In genomic region chr2:168664715-168665114, GRCh38 we compare ENCODE assay signal across 3 cellular contexts.
A peak's percentile ranks its signal among the peaks of the same experiment; 100 is the strongest.
TF ChIP-seq lines count a peak whose summit lies in the region.
"Not testable (repeated sequence)": the region's sequence is repeated elsewhere in the genome, so short reads cannot be mapped to it uniquely, and the experiment has no call there.

No MANE protein-coding gene starts in this region.

TF ChIP-seq in HEK293, 187 proteins besides CTCF, POLR2A, EP300 and RAD21:
- 0 out of 2 replicates have a peak, but pooled peaks have one; percentile 19 for TF ChIP-seq ATF2 (tag by site-specific recombination; IDR thresholded peaks at IDR 0.05; ENCODE audit: low read depth)

TF ChIP-seq in K562, 482 proteins besides CTCF, POLR2A, EP300 and RAD21 (continues in another document):
- TF ChIP-seq ZNF134 (CRISPR knock-in tag; conservative IDR thresholded peaks at IDR 0.05): 0 out of 2 replicates have a peak, but pooled peaks have one; percentile 24
- 0 out of 2 replicates have a peak, but pooled peaks have one; percentile 47 for TF ChIP-seq ZNF551 (CRISPR knock-in tag; IDR thresholded peaks at IDR 0.05)
- TF ChIP-seq SMAD3 (CRISPR knock-in tag; conservative IDR thresholded peaks at IDR 0.05): peak; percentile 81; the same call in 1 of the 2 replicates
- TF ChIP-seq CUX1 (CRISPR knock-in tag; IDR thresholded peaks at IDR 0.05): 0 out of 2 replicates have a peak, but pooled peaks have one; percentile 55
- peak; percentile 83 for TF ChIP-seq MEF2D (tag; conservative IDR thresholded peaks at IDR 0.05; ENCODE audit: low read depth)
- peak; percentile 84; the same call in 1 of the 2 replicates for TF ChIP-seq CREB3 (tag; conservative IDR thresholded peaks at IDR 0.05; ENCODE audit: low read depth)
- TF ChIP-seq ZNF449 (CRISPR knock-in tag; IDR thresholded peaks at IDR 0.05): peak; percentile 71; the same call in 1 of the 2 replicates
- TF ChIP-seq ID3, ATF1 (CRISPR knock-in tag; IDR thresholded peaks at IDR 0.05): not testable (repeated sequence)
- peak; percentile 97 for TF ChIP-seq ID3 (tag; IDR thresholded peaks at IDR 0.05)
- peak; percentile 96 for TF ChIP-seq DMBX1 (CRISPR knock-in tag; IDR thresholded peaks at IDR 0.05; ENCODE audit: borderline replicate concordance)
- TF ChIP-seq KLF6 (CRISPR knock-in tag; IDR thresholded peaks at IDR 0.05; ENCODE audit: borderline replicate concordance): peak; percentile 86
- peak; percentile 71 for TF ChIP-seq PTRF (tag; IDR thresholded peaks at IDR 0.05)
- peak; percentile 39; the same call in 1 of the 2 replicates for TF ChIP-seq ATF1 (tag; IDR thresholded peaks at IDR 0.05)
- peak; percentile 91 for TF ChIP-seq HDAC8 (tag; IDR thresholded peaks at IDR 0.05)
- TF ChIP-seq DDX20 (tag; IDR thresholded peaks at IDR 0.05; ENCODE audit: low read depth): peak; percentile 77
- TF ChIP-seq ZNF175 (CRISPR knock-in tag; IDR thresholded peaks at IDR 0.05; ENCODE audit: low read depth): 0 out of 2 replicates have a peak, but pooled peaks have one; percentile 61
- 0 out of 2 replicates have a peak, but pooled peaks have one; percentile 60 for TF ChIP-seq ZNF668 (CRISPR knock-in tag; IDR thresholded peaks at IDR 0.05)
- TF ChIP-seq ZNF583 (CRISPR knock-in tag; IDR thresholded peaks at IDR 0.05): 0 out of 2 replicates have a peak, but pooled peaks have one; percentile 67
- TF ChIP-seq ZBTB9 (CRISPR knock-in tag; IDR thresholded peaks at IDR 0.05): 0 out of 2 replicates have a peak, but pooled peaks have one; percentile 54
- TF ChIP-seq KLF13 (tag; IDR thresholded peaks at IDR 0.05; ENCODE audit: borderline replicate concordance, low read depth): 0 out of 2 replicates have a peak, but pooled peaks have one; percentile 24

TF ChIP-seq in HepG2, 621 proteins besides CTCF, POLR2A, EP300 and RAD21:
- 0 out of 2 replicates have a peak, but pooled peaks have one; percentile 25 for TF ChIP-seq CREB1 (IDR thresholded peaks at IDR 0.05)
- not testable (repeated sequence) for TF ChIP-seq CREB1, ATF7 (CRISPR knock-in tag; IDR thresholded peaks at IDR 0.05)
- peak; percentile 53; the same call in 1 of the 2 replicates for TF ChIP-seq ATF7 (IDR thresholded peaks at IDR 0.05)
